1 cellular context compared by ENCODE assay signal in the genomic region with DNA sequence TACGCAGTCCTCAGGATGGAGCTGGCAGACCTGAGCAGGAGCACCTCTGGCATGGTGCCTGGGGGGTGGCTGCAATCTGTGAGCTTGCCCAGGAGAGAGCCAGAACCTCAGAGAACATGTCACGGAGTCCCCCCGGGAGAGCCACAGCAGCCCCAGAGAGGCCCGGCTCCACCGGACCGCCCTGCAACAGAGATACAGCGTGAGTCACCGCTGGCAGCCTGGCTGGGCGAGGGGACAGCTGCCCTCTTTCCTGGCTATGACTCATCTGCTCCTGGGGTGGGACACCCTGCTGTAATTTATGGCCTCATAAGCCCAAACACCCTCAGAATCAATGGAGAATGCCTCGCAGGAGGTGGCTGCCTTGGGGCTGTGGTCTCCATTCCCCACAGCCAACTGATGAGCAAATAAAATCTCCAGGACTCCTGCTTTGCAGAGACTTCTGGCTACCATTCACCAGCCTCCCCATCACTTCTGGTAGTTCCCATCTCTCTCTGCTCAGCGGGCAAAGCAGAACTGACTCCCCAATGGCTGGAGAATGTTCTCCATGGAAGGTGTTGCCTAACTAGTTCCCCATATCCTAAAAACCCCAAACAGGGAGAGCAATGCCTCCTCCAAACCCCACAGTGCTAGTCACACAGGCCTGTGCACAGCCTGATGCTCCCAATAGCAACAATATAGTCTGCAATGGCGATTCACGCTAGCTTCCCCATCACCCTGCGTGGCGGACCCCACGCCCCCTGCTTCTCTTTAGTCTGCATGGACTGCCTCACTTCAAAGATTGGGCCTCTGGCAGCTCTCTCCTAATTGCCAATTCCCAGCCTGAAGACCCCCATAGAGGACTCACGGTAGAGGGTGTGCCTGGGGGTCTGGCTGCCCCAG.
TF ChIP-seq lines count a peak whose summit lies in the region.

No MANE protein-coding gene starts in this region.

TF ChIP-seq in K562, 482 proteins besides CTCF, POLR2A, EP300 and RAD21 (continued from another document and continues in another):
- peak; percentile 63 for TF ChIP-seq CBFA2T3 (IDR thresholded peaks at IDR 0.05)
- no peak for TF ChIP-seq TGIF2 (CRISPR knock-in tag; IDR thresholded peaks at IDR 0.05)
- TF ChIP-seq NFYB (IDR thresholded peaks at IDR 0.05; ENCODE audit: extremely low read depth, insufficient read length), result no peak
- TF ChIP-seq PURB (CRISPR knock-in tag; IDR thresholded peaks at IDR 0.05; ENCODE audit: low read depth), result no peak
- no peak for TF ChIP-seq ZNF644 (tag; IDR thresholded peaks at IDR 0.05; ENCODE audit: low read depth)
- TF ChIP-seq TEAD4 (IDR thresholded peaks at IDR 0.05; ENCODE audit: low read length), result no peak
- no peak for TF ChIP-seq TEAD4 (CRISPR knock-in tag; IDR thresholded peaks at IDR 0.05; ENCODE audit: borderline replicate concordance)
- TF ChIP-seq, protein P1, sequence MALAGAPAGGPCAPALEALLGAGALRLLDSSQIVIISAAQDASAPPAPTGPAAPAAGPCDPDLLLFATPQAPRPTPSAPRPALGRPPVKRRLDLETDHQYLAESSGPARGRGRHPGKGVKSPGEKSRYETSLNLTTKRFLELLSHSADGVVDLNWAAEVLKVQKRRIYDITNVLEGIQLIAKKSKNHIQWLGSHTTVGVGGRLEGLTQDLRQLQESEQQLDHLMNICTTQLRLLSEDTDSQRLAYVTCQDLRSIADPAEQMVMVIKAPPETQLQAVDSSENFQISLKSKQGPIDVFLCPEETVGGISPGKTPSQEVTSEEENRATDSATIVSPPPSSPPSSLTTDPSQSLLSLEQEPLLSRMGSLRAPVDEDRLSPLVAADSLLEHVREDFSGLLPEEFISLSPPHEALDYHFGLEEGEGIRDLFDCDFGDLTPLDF (CRISPR knock-in tag; IDR thresholded peaks at IDR 0.05), result no peak
- peak; percentile 55; the same call in 1 of the 2 replicates for TF ChIP-seq CTBP1 (IDR thresholded peaks at IDR 0.05; ENCODE audit: borderline replicate concordance)
- TF ChIP-seq, protein P2, sequence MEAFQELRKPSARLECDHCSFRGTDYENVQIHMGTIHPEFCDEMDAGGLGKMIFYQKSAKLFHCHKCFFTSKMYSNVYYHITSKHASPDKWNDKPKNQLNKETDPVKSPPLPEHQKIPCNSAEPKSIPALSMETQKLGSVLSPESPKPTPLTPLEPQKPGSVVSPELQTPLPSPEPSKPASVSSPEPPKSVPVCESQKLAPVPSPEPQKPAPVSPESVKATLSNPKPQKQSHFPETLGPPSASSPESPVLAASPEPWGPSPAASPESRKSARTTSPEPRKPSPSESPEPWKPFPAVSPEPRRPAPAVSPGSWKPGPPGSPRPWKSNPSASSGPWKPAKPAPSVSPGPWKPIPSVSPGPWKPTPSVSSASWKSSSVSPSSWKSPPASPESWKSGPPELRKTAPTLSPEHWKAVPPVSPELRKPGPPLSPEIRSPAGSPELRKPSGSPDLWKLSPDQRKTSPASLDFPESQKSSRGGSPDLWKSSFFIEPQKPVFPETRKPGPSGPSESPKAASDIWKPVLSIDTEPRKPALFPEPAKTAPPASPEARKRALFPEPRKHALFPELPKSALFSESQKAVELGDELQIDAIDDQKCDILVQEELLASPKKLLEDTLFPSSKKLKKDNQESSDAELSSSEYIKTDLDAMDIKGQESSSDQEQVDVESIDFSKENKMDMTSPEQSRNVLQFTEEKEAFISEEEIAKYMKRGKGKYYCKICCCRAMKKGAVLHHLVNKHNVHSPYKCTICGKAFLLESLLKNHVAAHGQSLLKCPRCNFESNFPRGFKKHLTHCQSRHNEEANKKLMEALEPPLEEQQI (IDR thresholded peaks at IDR 0.05), result no peak
- no peak for TF ChIP-seq RBM25 (IDR thresholded peaks at IDR 0.05; ENCODE audit: low read depth, low read length, severe bottlenecking)
- TF ChIP-seq ZNF316 (IDR thresholded peaks at IDR 0.05), result no peak
- no peak for TF ChIP-seq ZNF217 (CRISPR knock-in tag; IDR thresholded peaks at IDR 0.05)
- no peak for TF ChIP-seq FOXM1 (IDR thresholded peaks at IDR 0.05; ENCODE audit: low read depth)
- no peak for TF ChIP-seq FOXM1 (CRISPR knock-in tag; IDR thresholded peaks at IDR 0.05; ENCODE audit: low read depth)
- peak; percentile 98 for TF ChIP-seq FOSL1 (tag; conservative IDR thresholded peaks at IDR 0.05)
- peak; percentile 41 for TF ChIP-seq CBFA2T2 (conservative IDR thresholded peaks at IDR 0.05)
- no peak for TF ChIP-seq GTF3C2 (IDR thresholded peaks at IDR 0.05; ENCODE audit: borderline replicate concordance, extremely low read depth, insufficient read length)
- TF ChIP-seq NEUROD1 (IDR thresholded peaks at IDR 0.05; ENCODE audit: borderline replicate concordance, low read depth, low read length, partially characterized antibody), result peak; percentile 71
- no peak for TF ChIP-seq TBP (optimal IDR thresholded peaks at IDR 0.05; ENCODE audit: low read depth, low read length)
- peak; percentile 77 for TF ChIP-seq FOS (IDR thresholded peaks at IDR 0.05; ENCODE audit: extremely low read depth, insufficient read length)
- no peak for TF ChIP-seq ZNF140 (CRISPR knock-in tag; IDR thresholded peaks at IDR 0.05)
- no peak for TF ChIP-seq ZNF165 (CRISPR knock-in tag; IDR thresholded peaks at IDR 0.05; ENCODE audit: borderline replicate concordance)
- TF ChIP-seq, protein P3, sequence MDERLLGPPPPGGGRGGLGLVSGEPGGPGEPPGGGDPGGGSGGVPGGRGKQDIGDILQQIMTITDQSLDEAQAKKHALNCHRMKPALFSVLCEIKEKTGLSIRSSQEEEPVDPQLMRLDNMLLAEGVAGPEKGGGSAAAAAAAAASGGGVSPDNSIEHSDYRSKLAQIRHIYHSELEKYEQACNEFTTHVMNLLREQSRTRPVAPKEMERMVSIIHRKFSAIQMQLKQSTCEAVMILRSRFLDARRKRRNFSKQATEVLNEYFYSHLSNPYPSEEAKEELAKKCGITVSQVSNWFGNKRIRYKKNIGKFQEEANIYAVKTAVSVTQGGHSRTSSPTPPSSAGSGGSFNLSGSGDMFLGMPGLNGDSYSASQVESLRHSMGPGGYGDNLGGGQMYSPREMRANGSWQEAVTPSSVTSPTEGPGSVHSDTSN (CRISPR knock-in tag; IDR thresholded peaks at IDR 0.05; ENCODE audit: low read depth), result no peak
- TF ChIP-seq, protein P3 (tag; conservative IDR thresholded peaks at IDR 0.05; ENCODE audit: low read depth), result peak; percentile 68
- TF ChIP-seq SMARCE1 (IDR thresholded peaks at IDR 0.05), result peak; percentile 93
- TF ChIP-seq WHSC1 (IDR thresholded peaks at IDR 0.05; ENCODE audit: low read length), result no peak
- TF ChIP-seq, protein P4, sequence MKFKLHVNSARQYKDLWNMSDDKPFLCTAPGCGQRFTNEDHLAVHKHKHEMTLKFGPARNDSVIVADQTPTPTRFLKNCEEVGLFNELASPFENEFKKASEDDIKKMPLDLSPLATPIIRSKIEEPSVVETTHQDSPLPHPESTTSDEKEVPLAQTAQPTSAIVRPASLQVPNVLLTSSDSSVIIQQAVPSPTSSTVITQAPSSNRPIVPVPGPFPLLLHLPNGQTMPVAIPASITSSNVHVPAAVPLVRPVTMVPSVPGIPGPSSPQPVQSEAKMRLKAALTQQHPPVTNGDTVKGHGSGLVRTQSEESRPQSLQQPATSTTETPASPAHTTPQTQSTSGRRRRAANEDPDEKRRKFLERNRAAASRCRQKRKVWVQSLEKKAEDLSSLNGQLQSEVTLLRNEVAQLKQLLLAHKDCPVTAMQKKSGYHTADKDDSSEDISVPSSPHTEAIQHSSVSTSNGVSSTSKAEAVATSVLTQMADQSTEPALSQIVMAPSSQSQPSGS (CRISPR knock-in tag; IDR thresholded peaks at IDR 0.05), result no peak
- no peak for TF ChIP-seq ZNF41 (CRISPR knock-in tag; conservative IDR thresholded peaks at IDR 0.05)
- TF ChIP-seq CBX1 (IDR thresholded peaks at IDR 0.05; ENCODE audit: low read depth), result no peak
- TF ChIP-seq TFAP4 (CRISPR knock-in tag; IDR thresholded peaks at IDR 0.05; ENCODE audit: borderline replicate concordance), result peak; percentile 77; the same call in 1 of the 2 replicates
- TF ChIP-seq ATF6 (CRISPR knock-in tag; IDR thresholded peaks at IDR 0.05), result no peak
